ENCODE assay signal across 19 cellular contexts in genomic region chrX:4675686-4676300, GRCh38.
DNase-seq lines count a peak whose midpoint lies in the region; ATAC-seq, FAIRE-seq and TF ChIP-seq lines count a peak whose summit lies in the region.
"Had no signal": no experiment of that assay in that cellular context is flagged by ENCODE, and none has a peak within 500 bp of the region (broad histone marks: within the 10 kb centered on the region; RNA-seq: fewer than 3 reads in every experiment).

No MANE protein-coding gene starts in this region.

- peak overlapping the region; percentile 75 for H2AFZ ChIP-seq in PC-9
- H2AFZ ChIP-seq in K562 (ENCODE audit: low read depth, low read length), result no peak overlapping the region
- H2AFZ ChIP-seq in neuronal stem cell (ENCODE audit: low read length), result peak overlapping the region; percentile 30
- H2AFZ ChIP-seq: GM23248 had no signal

- no peak for ATAC-seq in K562
- no peak for ATAC-seq in stimulated activated naive CD8-positive, alpha-beta T cell treated with anti-CD3 and anti-CD28 coated beads, Interleukin-15, amount 100 ng/mL, for 72 hours
- ATAC-seq in GM21576 (IDR thresholded peaks at IDR 0.05; ENCODE audit: unreplicated experiment), result no peak
- no peak for ATAC-seq in HG03442 (IDR thresholded peaks at IDR 0.05; ENCODE audit: unreplicated experiment)

- H4K20me1 ChIP-seq in PC-9 (ENCODE audit: insufficient read depth), result no peaks in the 10 kb centered on the region
- H4K20me1 ChIP-seq in K562 (replicated peaks; ENCODE audit: control insufficient read depth, insufficient read depth, low read length), result no peaks in the 10 kb centered on the region

- H3K4me3 ChIP-seq in PC-9 (no peak overlapping the region), K562 (no peak overlapping the region), neuronal stem cell (ENCODE audit: low read length in 2 of 2) (no peak overlapping the region), stomach (no peak overlapping the region)
- H3K4me3 ChIP-seq: GM23248 had no signal

- DNase-seq in PC-9 (peak in 1 of 2 experiments; percentile 63), K562 (ENCODE audit: extremely low read depth in 1 of 4, low spot score in 3 of 4) (no peak), neuronal stem cell (ENCODE audit: low spot score) (no peak), stomach (peak; percentile 30)
- DNase-seq in stimulated activated naive CD8-positive, alpha-beta T cell treated with anti-CD3 and anti-CD28 coated beads, Interleukin-15, amount 100 ng/mL, for 72 hours, result no peak
- DNase-seq: C1 segment of cervical spinal cord; Calu3; CD4-positive, alpha-beta memory T cell; COR-L47; DMS53; DMS79 treated with DMSO at 0.1 percent for 48 hours; GF-D8; GM23248; H7; HCEC 1CT had no signal

- TF ChIP-seq EP300 in K562 (IDR thresholded peaks at IDR 0.05; ENCODE audit: low read length) (no peak), stomach (IDR thresholded peaks at IDR 0.05) (no peak)

- CTCF ChIA-PET in PC-9 (lab: Charles Lee), result no interaction called here
- CTCF ChIA-PET in K562 (lab: Yijun Ruan, JAX; ENCODE audit: low intra/inter-chr PET ratio), result no interaction called here

- H3K14ac ChIP-seq in neuronal stem cell (ENCODE audit: low read length), result no peak overlapping the region

- no peak overlapping the region for H2BK5ac ChIP-seq in neuronal stem cell (ENCODE audit: low read length)

- BruUV-seq in PC-9 (replicated peaks; lab: Mats Ljungman, UMichigan) (no TSS peak), K562 (replicated peaks; lab: Mats Ljungman, UMichigan) (no TSS peak)

- no peaks in the 10 kb centered on the region for H3K36me3 ChIP-seq in PC-9 (ENCODE audit: low read depth)
- H3K36me3 ChIP-seq in K562 (ENCODE audit: control insufficient read depth, insufficient read depth, low read length), result no peaks in the 10 kb centered on the region
- no peaks in the 10 kb centered on the region for H3K36me3 ChIP-seq in neuronal stem cell (replicated peaks in 1 of 2; ENCODE audit: control insufficient read depth in 2 of 2, insufficient read depth in 2 of 2, low read length in 2 of 2)
- no peaks in the 10 kb centered on the region for H3K36me3 ChIP-seq in stomach

- H3K4me1 ChIP-seq in PC-9 (replicated peaks; ENCODE audit: insufficient read depth) (peaks cover 43% of the 10 kb centered on the region), K562 (replicated peaks in 1 of 2; ENCODE audit: control insufficient read depth in 2 of 2, insufficient read depth in 2 of 2, low read length in 2 of 2) (no peaks in the 10 kb centered on the region), neuronal stem cell (ENCODE audit: control insufficient read depth in 2 of 2, insufficient read depth in 1 of 2, low read depth in 1 of 2, low read length in 2 of 2) (peaks cover 0 to 3% of the 10 kb centered on the region in 2 donors), stomach (no peaks in the 10 kb centered on the region)

- no peak overlapping the region for H3K18ac ChIP-seq in neuronal stem cell (ENCODE audit: low read length)

- no peak overlapping the region for H2AK5ac ChIP-seq in neuronal stem cell (ENCODE audit: low read depth, low read length)

- H2BK15ac ChIP-seq in neuronal stem cell (ENCODE audit: low read length), result no peak overlapping the region

- peaks cover 17% of the 10 kb centered on the region for H3F3A ChIP-seq in PC-9 (ENCODE audit: insufficient read depth, low read depth)

- H3K27ac Mint-ChIP-seq in stimulated activated naive CD8-positive, alpha-beta T cell treated with anti-CD3 and anti-CD28 coated beads, Interleukin-15, amount 100 ng/mL, for 72 hours, result no peak overlapping the region
- H3K27ac Mint-ChIP-seq: CD4-positive, alpha-beta memory T cell had no signal

- H3K4me2 ChIP-seq in PC-9, result peak overlapping the region; percentile 59
- no peak overlapping the region for H3K4me2 ChIP-seq in K562 (ENCODE audit: insufficient read depth, low read length)
- no peak overlapping the region for H3K4me2 ChIP-seq in neuronal stem cell (ENCODE audit: insufficient read depth, low read length, poor library complexity, severe bottlenecking)

- TF ChIP-seq CTCF in PC-9 (conservative IDR thresholded peaks at IDR 0.05) (no peak), K562 (IDR thresholded peaks at IDR 0.05 in 2 of 3, conservative IDR thresholded peaks at IDR 0.05 in 1 of 3; ENCODE audit: insufficient read depth in 2 of 3, low read depth in 1 of 3, low read length in 3 of 3) (no peak), stomach (IDR thresholded peaks at IDR 0.05) (no peak)

- H4K8ac ChIP-seq in neuronal stem cell (ENCODE audit: low read depth, low read length), result no peak overlapping the region

- H3K27me3 Mint-ChIP-seq in stimulated activated naive CD8-positive, alpha-beta T cell treated with anti-CD3 and anti-CD28 coated beads, Interleukin-15, amount 100 ng/mL, for 72 hours, result no peaks in the 10 kb centered on the region
- H3K27me3 Mint-ChIP-seq: CD4-positive, alpha-beta memory T cell had no signal

- TF ChIP-seq POLR2A in K562 (conservative IDR thresholded peaks at IDR 0.05) (no peak), stomach (IDR thresholded peaks at IDR 0.05) (no peak)

- no peak overlapping the region for H3K23ac ChIP-seq in neuronal stem cell (ENCODE audit: low read depth, low read length, poor library complexity)

- no peaks in the 10 kb centered on the region for H3K79me1 ChIP-seq in neuronal stem cell (ENCODE audit: low read depth, low read length)

- H2BK12ac ChIP-seq in neuronal stem cell (ENCODE audit: low read length), result no peak overlapping the region

- H3K9me1 ChIP-seq in K562 (ENCODE audit: control insufficient read depth, insufficient read depth, low read length), result no peaks in the 10 kb centered on the region

- in situ Hi-C loops in K562 (cut with MboI), result no loop called here

- no peak for FAIRE-seq in K562 (lab: Jason Lieb, UNC)
- FAIRE-seq: GM12891, GM18507 had no signal

- POLR2A ChIA-PET in PC-9 (lab: Charles Lee; ENCODE audit: unreplicated experiment) (no interaction called here), K562 (lab: Yijun Ruan, JAX) (no interaction called here)

- no peak overlapping the region for H3K9ac ChIP-seq in K562 (ENCODE audit: insufficient read depth in 1 of 2, low read depth in 2 of 2, low read length in 2 of 2)
- no peak overlapping the region for H3K9ac ChIP-seq in neuronal stem cell (ENCODE audit: low read depth, low read length, poor library complexity)
- H3K9ac ChIP-seq: GM23248 had no signal

- H3K9me3 ChIP-seq in PC-9 (ENCODE audit: insufficient read depth, low read depth) (peaks cover 7% of the 10 kb centered on the region), K562 (replicated peaks; ENCODE audit: control insufficient read depth, insufficient read depth, low read depth, low read length) (no peaks in the 10 kb centered on the region), neuronal stem cell (replicated peaks in 1 of 2; ENCODE audit: control insufficient read depth in 2 of 2, insufficient read depth in 1 of 2, low read depth in 1 of 2, low read length in 2 of 2) (no peaks in the 10 kb centered on the region), stomach (peaks cover 0 to 3% (median 0%) of the 10 kb centered on the region in 4 donors)

- intact Hi-C loops in PC-9 (cut with micrococcal nuclease; ENCODE audit: unreplicated experiment) (no loop called here), K562 (cut with micrococcal nuclease) (no loop called here), stomach (cut with DNase I; ENCODE audit: low total_unique reads) (no loop called here)

- no peak for TF ChIP-seq RAD21 in K562 (CRISPR knock-in tag; conservative IDR thresholded peaks at IDR 0.05 in 1 of 2, IDR thresholded peaks at IDR 0.05 in 1 of 2)

- H3K27me3 ChIP-seq in PC-9 (ENCODE audit: insufficient read depth, low read depth) (no peaks in the 10 kb centered on the region), K562 (ENCODE audit: control insufficient read depth in 2 of 2, insufficient read depth in 2 of 2, low read length in 2 of 2) (no peaks in the 10 kb centered on the region), neuronal stem cell (ENCODE audit: control insufficient read depth in 3 of 3, insufficient read depth in 3 of 3, low read depth in 1 of 3, low read length in 3 of 3) (no peaks in the 10 kb centered on the region), stomach (no peaks in the 10 kb centered on the region)

- no peaks in the 10 kb centered on the region for H3K4me1 Mint-ChIP-seq in stimulated activated naive CD8-positive, alpha-beta T cell treated with anti-CD3 and anti-CD28 coated beads, Interleukin-15, amount 100 ng/mL, for 72 hours
- H3K4me1 Mint-ChIP-seq: CD4-positive, alpha-beta memory T cell had no signal

- no peak overlapping the region for H2BK120ac ChIP-seq in neuronal stem cell (ENCODE audit: low read depth, low read length)

- no peak overlapping the region for H3K4ac ChIP-seq in neuronal stem cell (ENCODE audit: low read length)

- H3K79me2 ChIP-seq in PC-9 (ENCODE audit: low read depth) (no peaks in the 10 kb centered on the region), K562 (ENCODE audit: control insufficient read depth, insufficient read depth, low read length) (no peaks in the 10 kb centered on the region)

- H3K9me3 Mint-ChIP-seq in stimulated activated naive CD8-positive, alpha-beta T cell treated with anti-CD3 and anti-CD28 coated beads, Interleukin-15, amount 100 ng/mL, for 72 hours, result peaks cover 0 to 5% of the 10 kb centered on the region in 2 donors

- peak overlapping the region; percentile 36; the same call in 1 of the 2 replicates for H3K27ac ChIP-seq in PC-9
- H3K27ac ChIP-seq in K562 (ENCODE audit: extremely low read depth, low read depth, low read length), result no peak overlapping the region
- no peak overlapping the region for H3K27ac ChIP-seq in neuronal stem cell (replicated peaks; ENCODE audit: low read length)
- H3K27ac ChIP-seq in stomach, result peak overlapping the region in 1 of 5 donors; percentile 36
- H3K27ac ChIP-seq: GM23248 had no signal

- H4K91ac ChIP-seq in neuronal stem cell (ENCODE audit: low read depth, low read length, poor library complexity), result no peak overlapping the region

- WGBS in K562 (ENCODE audit: insufficient coverage, low coverage, missing lambda C conversion rate), result 0% methylated on average over 3 of the region's 4 CpGs
- WGBS in neuronal stem cell (ENCODE audit: extremely low coverage in 2 of 2, insufficient read length in 2 of 2, insufficient replicate concordance in 1 of 2), 2 donors, result no CpG with 5 or more reads among the region's 4 CpGs
- 20 to 44% (median 27%) methylated on average over 4 of the region's 4 CpGs for WGBS in stomach, 5 donors

- no peak overlapping the region for H3K4me3 Mint-ChIP-seq in stimulated activated naive CD8-positive, alpha-beta T cell treated with anti-CD3 and anti-CD28 coated beads, Interleukin-15, amount 100 ng/mL, for 72 hours
- H3K4me3 Mint-ChIP-seq: CD4-positive, alpha-beta memory T cell had no signal

- H3K9me2 ChIP-seq in PC-9 (ENCODE audit: insufficient read depth), result no peaks in the 10 kb centered on the region

TF ChIP-seq in K562, 482 proteins besides CTCF, POLR2A, EP300 and RAD21 (continues in another document):
- TF ChIP-seq RBBP5 (IDR thresholded peaks at IDR 0.05; ENCODE audit: borderline replicate concordance, insufficient read depth, low read length, poor library complexity, severe bottlenecking) (no peak), LEF1 (IDR thresholded peaks at IDR 0.05) (no peak)
